In genomic region chr19:57558525-57558924, GRCh38 we compare ENCODE assay signal across 8 cellular contexts. TPM values are rescaled to one million over a fixed set of nuclear protein-coding genes. Genes with fewer than 3 reads are reported as not detected.
A peak's percentile ranks its signal among the peaks of the same experiment; 100 is the strongest.
DNase-seq lines count a peak whose midpoint lies in the region; ATAC-seq and TF ChIP-seq lines count a peak whose summit lies in the region.

No MANE protein-coding gene starts in this region.

- H3K36me3 ChIP-seq in CD4-positive, alpha-beta memory T cell (ENCODE audit: insufficient read depth, low read length): peaks cover 25% of the 10 kb centered on the region
- H3K36me3 ChIP-seq in MG63: peaks cover 46% of the 10 kb centered on the region

- H3K27me3 Mint-ChIP-seq in CD4-positive, alpha-beta memory T cell: peaks cover 0 to 1% of the 10 kb centered on the region in 2 donors
- no peaks in the 10 kb centered on the region for H3K27me3 Mint-ChIP-seq in nephron (ENCODE audit: low read depth)

- no peak for ATAC-seq in GM18861 (IDR thresholded peaks at IDR 0.05; ENCODE audit: unreplicated experiment)

- peaks cover 22% of the 10 kb centered on the region for H3K4me1 ChIP-seq in CD4-positive, alpha-beta memory T cell (ENCODE audit: insufficient read depth, low read length)

- no peak for DNase-seq in CD4-positive, alpha-beta memory T cell
- DNase-seq in MG63 (no peak), dorsolateral prefrontal cortex (no peak), NCI-H2196 (lab: John Stamatoyannopoulos, UW; ENCODE audit: unreplicated experiment) (no peak), NCI-H146 treated with DMSO at 0.1 percent for 48 hours (lab: John Stamatoyannopoulos, UW; ENCODE audit: unreplicated experiment) (no peak), KG1 (lab: John Stamatoyannopoulos, UW) (no peak)

- peak overlapping the region; percentile 44 to 84 for H3K4me3 ChIP-seq in CD4-positive, alpha-beta memory T cell (ENCODE audit: low read length in 2 of 2)
- H3K4me3 ChIP-seq in MG63 (peak overlapping the region; percentile 78), dorsolateral prefrontal cortex (peak overlapping the region; percentile 52 to 100 (median 95))

- peaks cover 2 to 51% (median 40%) of the 10 kb centered on the region in 8 donors for H3K9me3 Mint-ChIP-seq in CD4-positive, alpha-beta memory T cell
- peaks cover 68% of the 10 kb centered on the region for H3K9me3 Mint-ChIP-seq in nephron

- CTCF ChIA-PET in CD4-positive, alpha-beta memory T cell (lab: Charles Lee; ENCODE audit: partially characterized antibody): no interaction called here

- peaks cover 20 to 47% (median 29%) of the 10 kb centered on the region in 4 donors for H3K4me1 Mint-ChIP-seq in CD4-positive, alpha-beta memory T cell
- peaks cover 21% of the 10 kb centered on the region for H3K4me1 Mint-ChIP-seq in nephron

- H3K27ac Mint-ChIP-seq in CD4-positive, alpha-beta memory T cell: peak overlapping the region; percentile 48 to 94 (median 83)
- peak overlapping the region; percentile 74 to 89 (median 78) for H3K27ac Mint-ChIP-seq in nephron

- peak overlapping the region; percentile 91 to 99 (median 98) for H3K4me3 Mint-ChIP-seq in CD4-positive, alpha-beta memory T cell
- peak overlapping the region; percentile 96 to 100 (median 99) for H3K4me3 Mint-ChIP-seq in nephron

- peak overlapping the region; percentile 63 for H3K27ac ChIP-seq in CD4-positive, alpha-beta memory T cell (ENCODE audit: low read depth, low read length)
- H3K27ac ChIP-seq in dorsolateral prefrontal cortex: peak overlapping the region in 6 of 59 donors; percentile 2 to 81 (median 58)

- peaks cover 58 to 59% of the 10 kb centered on the region in 2 donors for H3K36me3 Mint-ChIP-seq in CD4-positive, alpha-beta memory T cell
- peaks cover 69% of the 10 kb centered on the region for H3K36me3 Mint-ChIP-seq in nephron (ENCODE audit: low read depth)

- H3K9me3 ChIP-seq in CD4-positive, alpha-beta memory T cell (ENCODE audit: control insufficient read depth in 1 of 2, low read length in 2 of 2): no peaks in the 10 kb centered on the region
- H3K9me3 ChIP-seq in MG63: peaks cover 55% of the 10 kb centered on the region

- TF ChIP-seq CTCF in dorsolateral prefrontal cortex (IDR thresholded peaks at IDR 0.05 in 54 of 56, conservative IDR thresholded peaks at IDR 0.05 in 2 of 56; ENCODE audit: low read depth in 1 of 56, partially characterized antibody in 56 of 56) (no peak), nephron (IDR thresholded peaks at IDR 0.05; ENCODE audit: unreplicated experiment in 3 of 3) (no peak)

- intact Hi-C loops in CD4-positive, alpha-beta memory T cell (cut with micrococcal nuclease): no loop called here
- intact Hi-C loops in dorsolateral prefrontal cortex (cut with DNase I): no loop called here

- no peaks in the 10 kb centered on the region for H3K27me3 ChIP-seq in CD4-positive, alpha-beta memory T cell (ENCODE audit: insufficient read depth, low read length)
- no peaks in the 10 kb centered on the region for H3K27me3 ChIP-seq in MG63
- no peaks in the 10 kb centered on the region for H3K27me3 ChIP-seq in dorsolateral prefrontal cortex

- POLR2A ChIA-PET in CD4-positive, alpha-beta memory T cell (lab: Charles Lee; ENCODE audit: partially characterized antibody): interaction anchor here (1.8 to 1.9 kb wide), 2 partner anchors 12 to 31 kb away, joined by 4 to 5 read pairs; partner anchors contain the start of gene ZNF549

RNA-seq across cellular contexts. Expression of gene ZNF550, which starts 1.1 kb away (rescaled TPM):
- 10 to 100 TPM; 37.0 to 37.8 TPM for total RNA-seq in CD4-positive, alpha-beta memory T cell
- polyA plus RNA-seq in CD4-positive, alpha-beta memory T cell: 1 to 10 TPM; 5.4 to 9.8 TPM
- total RNA-seq in MG63 (2014; rRNA removed; shearing (Covaris generic); ENCODE audit: low replicate concordance): 4.2 and 5.1 TPM in 2 replicates
- 10 to 100 TPM in 102 of 120 experiments, 1 to 10 TPM in 18; 7.5 to 17.7 (median 12.4) TPM for total RNA-seq in dorsolateral prefrontal cortex

RNA-seq across cellular contexts. Expression of gene ZNF416, which starts 20.2 kb away (rescaled TPM):
- 10 to 100 TPM; 12.0 to 13.9 TPM for total RNA-seq in CD4-positive, alpha-beta memory T cell
- polyA plus RNA-seq in CD4-positive, alpha-beta memory T cell: 1 to 10 TPM; 4.6 to 8.4 TPM
- 7.7 and 9.1 TPM in 2 replicates for total RNA-seq in MG63 (2014; rRNA removed; shearing (Covaris generic); ENCODE audit: low replicate concordance)
- total RNA-seq in dorsolateral prefrontal cortex: 10 to 100 TPM in 4 of 120 experiments, 1 to 10 TPM in 116; 4.4 to 10.6 (median 7.8) TPM

RNA-seq across cellular contexts. Expression of gene ZIK1, which starts 25.4 kb away (rescaled TPM):
- 10 to 100 TPM; 11.1 to 11.3 TPM for total RNA-seq in CD4-positive, alpha-beta memory T cell
- polyA plus RNA-seq in CD4-positive, alpha-beta memory T cell: 1 to 10 TPM; 6.9 to 8.3 TPM
- not detected in 2 replicates for total RNA-seq in MG63 (2014; rRNA removed; shearing (Covaris generic); ENCODE audit: low replicate concordance)
- 1 to 10 TPM; 3.1 to 9.5 (median 6.6) TPM for total RNA-seq in dorsolateral prefrontal cortex

RNA-seq across cellular contexts. Expression of gene ZNF549, which starts 31.4 kb away (rescaled TPM):
- total RNA-seq in CD4-positive, alpha-beta memory T cell: 10 to 100 TPM; 20.5 to 21.8 TPM
- 1 to 10 TPM; 8.0 to 9.0 TPM for polyA plus RNA-seq in CD4-positive, alpha-beta memory T cell
- 2.2 and 5.0 TPM in 2 replicates for total RNA-seq in MG63 (2014; rRNA removed; shearing (Covaris generic); ENCODE audit: low replicate concordance)
- 10 to 100 TPM in 107 of 120 experiments, 1 to 10 TPM in 13; 7.3 to 20.7 (median 12.4) TPM for total RNA-seq in dorsolateral prefrontal cortex

RNA-seq across cellular contexts. Expression of gene ZNF530, which starts 41.2 kb away (rescaled TPM):
- 10 to 100 TPM in 1 of 2 experiments, 1 to 10 TPM in 1; 9.9 to 10.9 TPM for total RNA-seq in CD4-positive, alpha-beta memory T cell
- 1 to 10 TPM; 6.8 to 9.8 TPM for polyA plus RNA-seq in CD4-positive, alpha-beta memory T cell
- total RNA-seq in MG63 (2014; rRNA removed; shearing (Covaris generic); ENCODE audit: low replicate concordance): 3.4 and 9.4 TPM in 2 replicates
- total RNA-seq in dorsolateral prefrontal cortex: 10 to 100 TPM in 1 of 120 experiments, 1 to 10 TPM in 119; 1.1 to 10.3 (median 4.1) TPM
